Comparison of ENCODE assay signal across 13 cellular contexts in the genomic region with DNA sequence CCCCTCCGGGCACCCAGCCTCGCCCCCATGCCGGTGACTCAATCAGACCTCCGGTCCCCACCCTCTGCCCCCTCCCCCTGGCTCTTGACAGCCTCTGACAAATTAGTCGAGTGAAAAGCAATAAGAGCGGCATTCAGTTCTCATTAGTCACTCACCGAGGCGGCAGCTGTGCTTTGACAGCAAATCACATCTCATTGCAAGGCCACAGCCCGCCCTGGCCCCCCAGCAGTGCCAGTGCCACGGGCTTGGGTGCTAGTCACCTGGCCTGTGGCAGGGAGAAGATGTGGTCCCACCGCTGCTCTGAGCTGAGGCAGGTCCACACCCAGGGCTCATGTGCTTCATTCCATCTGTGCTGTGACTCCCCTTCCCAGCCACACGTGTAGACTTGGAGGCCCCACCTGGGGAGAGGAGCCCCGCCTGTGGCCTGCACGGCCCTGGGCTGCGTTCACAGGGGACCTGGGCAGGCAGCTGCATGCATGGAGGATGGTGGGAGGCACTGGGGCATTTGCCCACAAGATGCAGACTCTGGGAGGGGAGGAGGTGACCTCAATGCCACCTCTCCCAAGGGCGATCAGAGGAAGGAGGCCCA. TPM values are rescaled to one million over a fixed set of nuclear protein-coding genes. Genes with fewer than 3 reads are reported as not detected.
DNase-seq lines count a peak whose midpoint lies in the region; ATAC-seq, FAIRE-seq and TF ChIP-seq lines count a peak whose summit lies in the region.
"Had no signal": no experiment of that assay in that cellular context is flagged by ENCODE, and none has a peak within 500 bp of the region (broad histone marks: within the 10 kb centered on the region; RNA-seq: fewer than 3 reads in every experiment).

No MANE protein-coding gene starts in this region.

- H3K79me2 ChIP-seq in mesendoderm (ENCODE audit: control insufficient read depth, insufficient read depth, low read length): no peaks in the 10 kb centered on the region

- H3K9ac ChIP-seq in BLaER1 (no peak overlapping the region), mesendoderm (ENCODE audit: low read length) (no peak overlapping the region)

- H2AK5ac ChIP-seq in mesendoderm (ENCODE audit: low read length): no peak overlapping the region

- H3K27me3 ChIP-seq in BLaER1 (peaks cover 6% of the 10 kb centered on the region; the same call in 1 of the 2 replicates), brain microvascular endothelial cell (replicated peaks) (no peaks in the 10 kb centered on the region), mesendoderm (ENCODE audit: insufficient read depth, low read length, poor library complexity) (no peaks in the 10 kb centered on the region)
- H3K27me3 ChIP-seq: ascending aorta had no signal

- no peak overlapping the region for H3K56ac ChIP-seq in mesendoderm (ENCODE audit: low read length)

- in situ Hi-C loops in brain microvascular endothelial cell (cut with HindIII; ENCODE audit: low pct_ligation_motif_present, low sequenced_read_pairs) (no loop called here), KBM-7 (cut with MboI; ENCODE audit: low pct_unique_long_range_greater_than_20kb, low sequenced_read_pairs) (loop anchor here (25.0 kb wide), 1 partner anchor 358 kb away; no protein-coding TSS in a partner anchor)

- peak overlapping the region; percentile 77 for H3K4me2 ChIP-seq in BLaER1
- no peak overlapping the region for H3K4me2 ChIP-seq in mesendoderm (ENCODE audit: low read length)

- H4K5ac ChIP-seq in mesendoderm (ENCODE audit: low read length): no peak overlapping the region

- no peak for ATAC-seq in HG02763 (IDR thresholded peaks at IDR 0.05; ENCODE audit: unreplicated experiment)

- H3K27ac ChIP-seq in BLaER1 (no peak overlapping the region), brain microvascular endothelial cell (no peak overlapping the region), mesendoderm (ENCODE audit: low read depth, low read length) (no peak overlapping the region)
- H3K27ac ChIP-seq: ascending aorta had no signal

- H3K4me3 ChIP-seq in BLaER1 (no peak overlapping the region), brain microvascular endothelial cell (ENCODE audit: low read depth, low read length) (no peak overlapping the region), mesendoderm (ENCODE audit: low read length) (no peak overlapping the region)
- H3K4me3 ChIP-seq: ascending aorta had no signal

- peaks cover 12% of the 10 kb centered on the region; the same call in 1 of the 2 replicates for H4K20me1 ChIP-seq in BLaER1

- H3K36me3 ChIP-seq in BLaER1 (no peaks in the 10 kb centered on the region), brain microvascular endothelial cell (replicated peaks) (no peaks in the 10 kb centered on the region), mesendoderm (ENCODE audit: control insufficient read depth, insufficient read depth, low read length) (no peaks in the 10 kb centered on the region)
- H3K36me3 ChIP-seq: ascending aorta had no signal

- TF ChIP-seq CTCF in brain microvascular endothelial cell (IDR thresholded peaks at IDR 0.05; ENCODE audit: low read depth, low read length, missing control alignments): no peak

- no peak overlapping the region for H2BK5ac ChIP-seq in mesendoderm (ENCODE audit: low read length)

- no peak overlapping the region for H2BK120ac ChIP-seq in mesendoderm (ENCODE audit: low read depth, low read length)

- no peak overlapping the region for H3K18ac ChIP-seq in mesendoderm (ENCODE audit: low read length)

- peaks cover 37% of the 10 kb centered on the region for H3K4me1 ChIP-seq in BLaER1
- H3K4me1 ChIP-seq in mesendoderm (ENCODE audit: control insufficient read depth, low read depth, low read length): no peaks in the 10 kb centered on the region
- H3K4me1 ChIP-seq: ascending aorta had no signal

- no peak overlapping the region for H3K4ac ChIP-seq in mesendoderm (ENCODE audit: low read depth, low read length)

- peak; percentile 86 for FAIRE-seq in HTR-8/SVneo (lab: Jason Lieb, UNC)
- FAIRE-seq: islet of Langerhans had no signal

- H4K8ac ChIP-seq in mesendoderm (ENCODE audit: low read depth, low read length): no peak overlapping the region

- no CpG with 5 or more reads among the region's 16 CpGs for WGBS in mesendoderm (ENCODE audit: extremely low coverage, insufficient coverage, low lambda C conversion rate)

- H2BK15ac ChIP-seq in mesendoderm (replicated peaks; ENCODE audit: low read depth): no peak overlapping the region

- H3K23ac ChIP-seq in mesendoderm (ENCODE audit: low read length): no peak overlapping the region

- no peaks in the 10 kb centered on the region for H3K9me3 ChIP-seq in BLaER1
- H3K9me3 ChIP-seq: ascending aorta had no signal

- peak; percentile 89 for DNase-seq in HTR-8/SVneo (ENCODE audit: insufficient read length, low spot score)
- DNase-seq in brain microvascular endothelial cell: peak; percentile 23
- peak; percentile 37 for DNase-seq in mesendoderm
- DNase-seq in MV-4-11 (lab: John Stamatoyannopoulos, UW): no peak
- no peak for DNase-seq in SIG-M5 treated with dmso at 0.1 percent for 504 hours (lab: John Stamatoyannopoulos, UW; ENCODE audit: unreplicated experiment)
- DNase-seq in KBM-7: no peak
- DNase-seq: activated CD8-positive, alpha-beta memory T cell treated with anti-CD3 and anti-CD28 coated beads, Interleukin-2, amount 50 U/mL, for 4 hours; NCI-H187 treated with DMSO at 0.1 percent for 48 hours; T1000 had no signal

- no peaks in the 10 kb centered on the region for H3K79me1 ChIP-seq in mesendoderm (ENCODE audit: low read length)

RNA-seq across cellular contexts. Expression of a gene that starts 7.4 kb away (rescaled TPM):
- 0.07 TPM for polyA plus RNA-seq in mesendoderm (2013, experiment 1 of 2)
- 0.20 TPM for polyA plus RNA-seq in mesendoderm (2013, experiment 2 of 2)

RNA-seq across cellular contexts. Expression of a gene that starts 18.0 kb away (rescaled TPM):
- not detected for polyA plus RNA-seq in mesendoderm (2013, experiment 1 of 2)
- polyA plus RNA-seq in mesendoderm (2013, experiment 2 of 2): not detected

RNA-seq across cellular contexts. Expression of a gene that starts 39.8 kb away (rescaled TPM):
- polyA plus RNA-seq in mesendoderm (2013, experiment 1 of 2): 0.28 TPM
- 0.29 TPM for polyA plus RNA-seq in mesendoderm (2013, experiment 2 of 2)

Comparison
In these comparisons a context has a peak if more than half of its experiments do, and no peak if none do; other contexts are left out.
1. DNase-seq: peak in HTR-8/SVneo (single experiment), brain microvascular endothelial cell (single experiment) and mesendoderm (single experiment); none in MV-4-11 (single experiment), SIG-M5 treated with dmso at 0.1 percent for 504 hours (single experiment) and KBM-7 (single experiment).